12 cellular contexts compared by ENCODE assay signal in the genomic region with DNA sequence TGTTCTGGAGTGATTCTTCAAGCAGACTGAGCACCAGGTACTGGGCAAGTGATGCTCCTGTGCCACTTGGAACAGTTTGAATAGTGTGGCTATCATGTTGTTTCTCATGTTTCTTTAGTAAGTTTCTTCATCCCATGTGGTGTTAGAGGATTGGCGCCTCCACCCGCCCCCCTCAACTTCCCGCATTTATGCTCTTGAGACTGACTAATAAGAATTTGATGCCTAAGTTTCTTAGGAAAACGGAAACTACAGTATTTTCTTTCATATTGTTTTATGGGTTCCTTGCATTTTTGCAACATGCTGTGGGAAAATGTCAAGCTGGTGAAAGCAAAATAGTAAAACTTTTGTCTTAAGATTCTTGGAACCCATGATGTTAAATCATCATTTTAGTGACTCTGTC.
DNase-seq lines count a peak whose midpoint lies in the region; TF ChIP-seq lines count a peak whose summit lies in the region.
"Had no signal": no experiment of that assay in that cellular context is flagged by ENCODE, and none has a peak within 500 bp of the region (broad histone marks: within the 10 kb centered on the region; RNA-seq: fewer than 3 reads in every experiment).

No MANE protein-coding gene starts in this region.

- no peak for TF ChIP-seq EP300 in neural cell (conservative IDR thresholded peaks at IDR 0.05; ENCODE audit: poor library complexity, severe bottlenecking)

- no peak for TF ChIP-seq CTCF in brain (conservative IDR thresholded peaks at IDR 0.05)
- TF ChIP-seq CTCF in dorsolateral prefrontal cortex (IDR thresholded peaks at IDR 0.05 in 54 of 56, conservative IDR thresholded peaks at IDR 0.05 in 2 of 56; ENCODE audit: low read depth in 1 of 56, partially characterized antibody in 56 of 56), result no peak
- TF ChIP-seq CTCF in neural cell (IDR thresholded peaks at IDR 0.05; ENCODE audit: poor library complexity, severe bottlenecking), result no peak
- no peak for TF ChIP-seq CTCF in RWPE1 (conservative IDR thresholded peaks at IDR 0.05; ENCODE audit: low read depth)

- TF ChIP-seq RAD21 in neural cell (conservative IDR thresholded peaks at IDR 0.05), result no peak

- no peaks in the 10 kb centered on the region for H3K79me2 ChIP-seq in neural cell (replicated peaks; ENCODE audit: insufficient read depth, low read length)

- no peaks in the 10 kb centered on the region for H3K36me3 Mint-ChIP-seq in brain
- H3K36me3 Mint-ChIP-seq in activated naive CD4-positive, alpha-beta T cell treated with anti-CD3 and anti-CD28 coated beads for 36 hours (ENCODE audit: low read depth), result no peaks in the 10 kb centered on the region
- H3K36me3 Mint-ChIP-seq: CD14-positive monocyte; CD8-positive, alpha-beta T cell had no signal

- H3K4me3 ChIP-seq in dorsolateral prefrontal cortex (peak overlapping the region in 38 of 59 donors; percentile 0 to 53 (median 36)), neural cell (ENCODE audit: low read length) (peak overlapping the region; percentile 58)
- H3K4me3 ChIP-seq: GM23248 had no signal

- peaks cover 3% of the 10 kb centered on the region for H3K27me3 Mint-ChIP-seq in brain
- peaks cover 3% of the 10 kb centered on the region for H3K27me3 Mint-ChIP-seq in activated naive CD4-positive, alpha-beta T cell treated with anti-CD3 and anti-CD28 coated beads for 36 hours (ENCODE audit: low read depth)

- CTCF ChIA-PET in activated naive CD4-positive, alpha-beta T cell treated with anti-CD3 and anti-CD28 coated beads for 36 hours (lab: Charles Lee), result interaction anchor here (0.6 kb wide), 1 partner anchor 8 kb away, joined by 3 read pairs; no protein-coding TSS in a partner anchor
- CTCF ChIA-PET in RWPE1 (lab: Yijun Ruan, JAX), result interaction anchor here (0.6 kb wide), 1 partner anchor 476 kb away, joined by 3 read pairs; no protein-coding TSS in a partner anchor

- no peaks in the 10 kb centered on the region for H4K20me1 ChIP-seq in neural cell (ENCODE audit: insufficient read depth)

- POLR2A ChIA-PET in RWPE1 (lab: Yijun Ruan, JAX; ENCODE audit: low non-redundant PET), result no interaction called here

- DNase-seq in dorsolateral prefrontal cortex, result no peak
- DNase-seq in NCI-H1436 treated with DMSO at 0.1 percent for 48 hours (lab: John Stamatoyannopoulos, UW), result no peak
- DNase-seq in activated naive CD4-positive, alpha-beta T cell treated with anti-CD3 and anti-CD28 coated beads for 36 hours, result no peak
- no peak for DNase-seq in RWPE1 (ENCODE audit: low spot score)
- DNase-seq: CD8-positive, alpha-beta T cell; COR-L47; DND-41; GF-D8; GM23248 had no signal

- peak overlapping the region in 1 of 5 experiments; percentile 58 for H3K27ac Mint-ChIP-seq in brain
- no peak overlapping the region for H3K27ac Mint-ChIP-seq in activated naive CD4-positive, alpha-beta T cell treated with anti-CD3 and anti-CD28 coated beads for 36 hours
- H3K27ac Mint-ChIP-seq: CD14-positive monocyte; CD8-positive, alpha-beta T cell had no signal

- H3K9me3 ChIP-seq in neural cell (ENCODE audit: low read length), result no peaks in the 10 kb centered on the region

- peak overlapping the region in 3 of 5 experiments; percentile 49 to 57 (median 51) for H3K4me3 Mint-ChIP-seq in brain
- H3K4me3 Mint-ChIP-seq in activated naive CD4-positive, alpha-beta T cell treated with anti-CD3 and anti-CD28 coated beads for 36 hours, result no peak overlapping the region
- H3K4me3 Mint-ChIP-seq: CD14-positive monocyte; CD8-positive, alpha-beta T cell had no signal

- H3K36me3 ChIP-seq in neural cell (ENCODE audit: insufficient read depth, low read length), result no peaks in the 10 kb centered on the region

- no peaks in the 10 kb centered on the region for H3K9me2 ChIP-seq in neural cell (ENCODE audit: insufficient read depth, low read length)

- H3F3A ChIP-seq in neural cell (ENCODE audit: insufficient read depth, low read length, poor library complexity, severe bottlenecking), result peaks cover 3% of the 10 kb centered on the region

- peak overlapping the region; percentile 48 for H3K4me2 ChIP-seq in neural cell (ENCODE audit: low read length)

- H3K27me3 ChIP-seq in dorsolateral prefrontal cortex (no peaks in the 10 kb centered on the region), neural cell (ENCODE audit: insufficient read depth, low read depth, low read length) (no peaks in the 10 kb centered on the region)

- H3K9ac ChIP-seq in neural cell (ENCODE audit: low read length), result no peak overlapping the region
- H3K9ac ChIP-seq: GM23248 had no signal

- H3K9me3 Mint-ChIP-seq in brain, result no peaks in the 10 kb centered on the region
- no peaks in the 10 kb centered on the region for H3K9me3 Mint-ChIP-seq in activated naive CD4-positive, alpha-beta T cell treated with anti-CD3 and anti-CD28 coated beads for 36 hours
- H3K9me3 Mint-ChIP-seq: CD14-positive monocyte; CD8-positive, alpha-beta T cell had no signal

- H3K27ac ChIP-seq in dorsolateral prefrontal cortex, result no peak overlapping the region
- no peak overlapping the region for H3K27ac ChIP-seq in neural cell (ENCODE audit: low read length)
- H3K27ac ChIP-seq in RWPE1, result no peak overlapping the region
- H3K27ac ChIP-seq: GM23248 had no signal

- H3K4me1 Mint-ChIP-seq in brain, result peaks cover 86% of the 10 kb centered on the region
- H3K4me1 Mint-ChIP-seq in activated naive CD4-positive, alpha-beta T cell treated with anti-CD3 and anti-CD28 coated beads for 36 hours (ENCODE audit: low read depth), result no peaks in the 10 kb centered on the region
- H3K4me1 Mint-ChIP-seq: CD14-positive monocyte had no signal

- intact Hi-C loops in dorsolateral prefrontal cortex (cut with DNase I), result loop anchor here (10.0 kb wide), 2 partner anchors 307 to 317 kb away; no protein-coding TSS in a partner anchor
- intact Hi-C loops in activated naive CD4-positive, alpha-beta T cell treated with anti-CD3 and anti-CD28 coated beads for 36 hours (cut with micrococcal nuclease), result no loop called here

- H2AFZ ChIP-seq in neural cell (ENCODE audit: low read depth, low read length), result no peak overlapping the region
- H2AFZ ChIP-seq: GM23248 had no signal

TF ChIP-seq in neural cell, 6 proteins besides CTCF, POLR2A, EP300 and RAD21:
- TF ChIP-seq SMC3 (conservative IDR thresholded peaks at IDR 0.05; ENCODE audit: poor library complexity) (no peak), TAF1 (IDR thresholded peaks at IDR 0.05; ENCODE audit: low read depth) (no peak), POLR2AphosphoS5 (IDR thresholded peaks at IDR 0.05) (no peak), MXI1 (conservative IDR thresholded peaks at IDR 0.05; ENCODE audit: poor library complexity, severe bottlenecking) (no peak), EZH2 (IDR thresholded peaks at IDR 0.05; ENCODE audit: borderline replicate concordance, insufficient read depth, low read length, poor library complexity, severe bottlenecking) (no peak)
- TF ChIP-seq, protein P1, sequence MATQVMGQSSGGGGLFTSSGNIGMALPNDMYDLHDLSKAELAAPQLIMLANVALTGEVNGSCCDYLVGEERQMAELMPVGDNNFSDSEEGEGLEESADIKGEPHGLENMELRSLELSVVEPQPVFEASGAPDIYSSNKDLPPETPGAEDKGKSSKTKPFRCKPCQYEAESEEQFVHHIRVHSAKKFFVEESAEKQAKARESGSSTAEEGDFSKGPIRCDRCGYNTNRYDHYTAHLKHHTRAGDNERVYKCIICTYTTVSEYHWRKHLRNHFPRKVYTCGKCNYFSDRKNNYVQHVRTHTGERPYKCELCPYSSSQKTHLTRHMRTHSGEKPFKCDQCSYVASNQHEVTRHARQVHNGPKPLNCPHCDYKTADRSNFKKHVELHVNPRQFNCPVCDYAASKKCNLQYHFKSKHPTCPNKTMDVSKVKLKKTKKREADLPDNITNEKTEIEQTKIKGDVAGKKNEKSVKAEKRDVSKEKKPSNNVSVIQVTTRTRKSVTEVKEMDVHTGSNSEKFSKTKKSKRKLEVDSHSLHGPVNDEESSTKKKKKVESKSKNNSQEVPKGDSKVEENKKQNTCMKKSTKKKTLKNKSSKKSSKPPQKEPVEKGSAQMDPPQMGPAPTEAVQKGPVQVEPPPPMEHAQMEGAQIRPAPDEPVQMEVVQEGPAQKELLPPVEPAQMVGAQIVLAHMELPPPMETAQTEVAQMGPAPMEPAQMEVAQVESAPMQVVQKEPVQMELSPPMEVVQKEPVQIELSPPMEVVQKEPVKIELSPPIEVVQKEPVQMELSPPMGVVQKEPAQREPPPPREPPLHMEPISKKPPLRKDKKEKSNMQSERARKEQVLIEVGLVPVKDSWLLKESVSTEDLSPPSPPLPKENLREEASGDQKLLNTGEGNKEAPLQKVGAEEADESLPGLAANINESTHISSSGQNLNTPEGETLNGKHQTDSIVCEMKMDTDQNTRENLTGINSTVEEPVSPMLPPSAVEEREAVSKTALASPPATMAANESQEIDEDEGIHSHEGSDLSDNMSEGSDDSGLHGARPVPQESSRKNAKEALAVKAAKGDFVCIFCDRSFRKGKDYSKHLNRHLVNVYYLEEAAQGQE (IDR thresholded peaks at IDR 0.05; ENCODE audit: borderline replicate concordance), result no peak
